In the genomic region with DNA sequence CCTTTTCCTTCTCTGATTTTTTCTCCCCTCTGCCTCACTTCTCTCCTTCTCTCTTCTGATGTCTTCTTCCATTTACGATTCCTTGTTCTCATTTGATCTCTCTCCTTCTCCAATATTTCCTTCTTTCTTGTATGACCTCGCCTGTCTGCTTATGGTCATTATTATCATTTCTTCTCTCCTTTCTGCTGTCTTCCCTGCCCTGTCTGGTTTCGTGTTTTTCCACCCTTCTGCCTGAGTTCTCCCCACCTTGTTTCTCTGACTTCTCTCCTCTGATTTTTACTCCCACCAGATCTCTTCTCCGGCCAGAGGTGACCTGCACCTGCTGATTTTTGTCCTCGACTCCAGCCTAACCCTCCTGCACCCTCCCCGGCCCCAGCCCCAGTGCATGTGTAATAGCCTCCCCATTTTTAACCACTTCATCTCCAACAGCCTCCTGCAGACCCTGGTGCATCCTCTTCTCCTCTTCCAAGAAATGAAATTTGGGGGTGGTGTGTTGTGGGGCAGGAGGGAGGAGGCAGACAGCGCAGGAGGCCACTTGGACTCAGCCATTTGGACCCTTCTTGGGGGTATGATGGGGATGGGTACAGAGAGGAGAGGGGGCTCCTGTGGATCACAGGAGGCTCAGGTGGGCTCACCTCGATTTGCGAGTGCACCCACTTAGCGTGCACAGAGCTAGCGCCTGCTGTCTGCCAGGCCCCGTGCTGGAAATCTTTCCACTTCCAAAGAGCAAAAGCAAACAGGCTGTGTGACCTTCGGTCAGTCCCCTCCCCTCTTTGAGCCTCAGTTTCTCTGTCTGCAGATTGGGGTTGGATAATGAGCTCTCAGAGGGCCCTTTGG, we compare ENCODE assay signal across 8 cellular contexts. TPM values are rescaled to one million over a fixed set of nuclear protein-coding genes. Genes with fewer than 3 reads are reported as not detected.
DNase-seq lines count a peak whose midpoint lies in the region; ATAC-seq and TF ChIP-seq lines count a peak whose summit lies in the region.

No MANE protein-coding gene starts in this region.

- peaks cover 7% of the 10 kb centered on the region for H3K4me1 ChIP-seq in fibroblast of lung (ENCODE audit: control insufficient read depth, extremely low read depth, insufficient read depth, low read length)
- H3K4me1 ChIP-seq in parathyroid adenoma = peaks cover 5% of the 10 kb centered on the region

- POLR2A ChIA-PET in CD4-positive, alpha-beta T cell (lab: Charles Lee) = no interaction called here

- no peak for ATAC-seq in CD4-positive, alpha-beta T cell (ENCODE audit: poor library complexity)

- no peak overlapping the region for H2AFZ ChIP-seq in fibroblast of lung (ENCODE audit: low read length)
- peak overlapping the region; percentile 56 for H2AFZ ChIP-seq in parathyroid adenoma

- no peaks in the 10 kb centered on the region for H3K36me3 ChIP-seq in SK-N-MC (ENCODE audit: insufficient read depth, low read length)
- peaks cover 27% of the 10 kb centered on the region for H3K36me3 ChIP-seq in fibroblast of lung (ENCODE audit: control insufficient read depth, insufficient read depth, low read length)
- no peaks in the 10 kb centered on the region for H3K36me3 ChIP-seq in parathyroid adenoma (ENCODE audit: control insufficient read depth, insufficient read depth, low read length)
- no peaks in the 10 kb centered on the region for H3K36me3 ChIP-seq in MG63

- no peaks in the 10 kb centered on the region for H4K20me1 ChIP-seq in fibroblast of lung (ENCODE audit: control insufficient read depth, extremely low read depth, insufficient read depth, low read length)

- H3K9ac ChIP-seq in SK-N-MC (ENCODE audit: insufficient read length) (peak overlapping the region; percentile 16), fibroblast of lung (ENCODE audit: insufficient read depth, low read length) (no peak overlapping the region), parathyroid adenoma (no peak overlapping the region)

- H3K27me3 ChIP-seq in CD4-positive, alpha-beta T cell (ENCODE audit: control insufficient read depth, insufficient read depth, low read length) = peaks cover 13% of the 10 kb centered on the region
- H3K27me3 ChIP-seq in fibroblast of lung (ENCODE audit: control insufficient read depth, insufficient read depth, low read length) (no peaks in the 10 kb centered on the region), parathyroid adenoma (ENCODE audit: control insufficient read depth, insufficient read depth, low read length) (no peaks in the 10 kb centered on the region), MG63 (no peaks in the 10 kb centered on the region)

- no peak for DNase-seq in CD4-positive, alpha-beta T cell
- DNase-seq in SK-N-MC (ENCODE audit: low read depth, low spot score) = no peak
- no peak for DNase-seq in fibroblast of lung (ENCODE audit: low read depth in 2 of 2)
- DNase-seq in SK-N-DZ (ENCODE audit: low spot score) = no peak
- DNase-seq in MG63 = no peak
- no peak for DNase-seq in SW 1271 (lab: John Stamatoyannopoulos, UW)
- no peak for DNase-seq in ureter (ENCODE audit: low spot score)

- H3K4me1 Mint-ChIP-seq in CD4-positive, alpha-beta T cell (ENCODE audit: low read depth) = peaks cover 17% of the 10 kb centered on the region

- H3K79me2 ChIP-seq in fibroblast of lung (ENCODE audit: control insufficient read depth, insufficient read depth, low read length) (peaks cover 3% of the 10 kb centered on the region), parathyroid adenoma (no peaks in the 10 kb centered on the region)

- peak overlapping the region; percentile 75 for H3K4me2 ChIP-seq in fibroblast of lung (ENCODE audit: extremely low read depth, insufficient read depth, low read length)
- peak overlapping the region; percentile 21 for H3K4me2 ChIP-seq in parathyroid adenoma (ENCODE audit: low read length)

- intact Hi-C loops in CD4-positive, alpha-beta T cell (cut with DNase I, micrococcal nuclease) = no loop called here

- CTCF ChIA-PET in CD4-positive, alpha-beta T cell (lab: Charles Lee) = no interaction called here

- H3K27ac Mint-ChIP-seq in CD4-positive, alpha-beta T cell = no peak overlapping the region

- H3K4me3 ChIP-seq in SK-N-MC (peak overlapping the region; percentile 74), fibroblast of lung (replicated peaks in 1 of 4; ENCODE audit: control extremely low read depth in 1 of 4, insufficient read depth in 1 of 4, low read depth in 3 of 4, low read length in 4 of 4) (peak overlapping the region; percentile 35 to 57 (median 37)), parathyroid adenoma (ENCODE audit: low read depth, low read length) (peak overlapping the region; percentile 47), MG63 (no peak overlapping the region)

- H3K9me3 ChIP-seq in CD4-positive, alpha-beta T cell (ENCODE audit: control insufficient read depth, low read length) = no peaks in the 10 kb centered on the region
- H3K9me3 ChIP-seq in SK-N-MC (ENCODE audit: low read depth, low read length) (no peaks in the 10 kb centered on the region), fibroblast of lung (ENCODE audit: control insufficient read depth, insufficient read depth, low read depth, low read length) (no peaks in the 10 kb centered on the region), parathyroid adenoma (ENCODE audit: control insufficient read depth, low read length) (no peaks in the 10 kb centered on the region), MG63 (no peaks in the 10 kb centered on the region)

- no peak for TF ChIP-seq CTCF in CD4-positive, alpha-beta T cell (IDR thresholded peaks at IDR 0.05)
- TF ChIP-seq CTCF in fibroblast of lung (conservative IDR thresholded peaks at IDR 0.05 in 1 of 2, IDR thresholded peaks at IDR 0.05 in 1 of 2; ENCODE audit: low read depth in 1 of 2, low read length in 2 of 2) = no peak
- no peak for TF ChIP-seq CTCF in parathyroid adenoma (IDR thresholded peaks at IDR 0.05)

- peaks cover 24% of the 10 kb centered on the region for H3K27me3 Mint-ChIP-seq in CD4-positive, alpha-beta T cell

- H3K9me3 Mint-ChIP-seq in CD4-positive, alpha-beta T cell = no peaks in the 10 kb centered on the region

- peak overlapping the region; percentile 84 for H3K4me3 Mint-ChIP-seq in CD4-positive, alpha-beta T cell

- H3K27ac ChIP-seq in CD4-positive, alpha-beta T cell (ENCODE audit: low read depth, low read length) = no peak overlapping the region
- H3K27ac ChIP-seq in SK-N-MC = no peak overlapping the region
- peak overlapping the region; percentile 27 for H3K27ac ChIP-seq in fibroblast of lung (ENCODE audit: insufficient read depth, low read length)
- H3K27ac ChIP-seq in parathyroid adenoma = peak overlapping the region; percentile 54

- no peaks in the 10 kb centered on the region for H3K36me3 Mint-ChIP-seq in CD4-positive, alpha-beta T cell (ENCODE audit: low read depth)

RNA-seq across cellular contexts. Expression of gene GSN, which starts 32.5 kb away (rescaled TPM):
- total RNA-seq in CD4-positive, alpha-beta T cell = 1 to 10 TPM; 2.6 to 2.7 TPM
- 326 and 588 TPM in 2 replicates for total RNA-seq in fibroblast of lung
- polyA plus RNA-seq in fibroblast of lung = 388 and 432 TPM in 2 replicates
- 328 and 371 TPM in 2 replicates for polyA plus RNA-seq in fibroblast of lung (2012)
- polyA minus RNA-seq in fibroblast of lung (ENCODE audit: low replicate concordance) = 613 and 774 TPM in 2 replicates
- 0.10 and 1.2 TPM in 2 replicates for polyA plus RNA-seq in SK-N-DZ (2014; cell fraction: cytosol; rRNA removed)
- polyA plus RNA-seq in SK-N-DZ (2014; cell fraction: nucleus; rRNA removed) = 0.72 and 2.9 TPM in 2 replicates
- total RNA-seq in MG63 (2014; rRNA removed; shearing (Covaris generic); ENCODE audit: low replicate concordance) = 59.8 and 75.0 TPM in 2 replicates
- 510 TPM for total RNA-seq in ureter

Comparison
In these comparisons a context has a peak if more than half of its experiments do, and no peak if none do; other contexts are left out.
1. H3K27ac ChIP-seq: peak in fibroblast of lung (single experiment) and parathyroid adenoma (single experiment); none in CD4-positive, alpha-beta T cell (single experiment) and SK-N-MC (single experiment).
2. RNA of gene GSN, which starts 32.5 kb away (total RNA-seq): 326 to 588 TPM in fibroblast of lung, 510 TPM in ureter (single experiment) and 59.8 to 75.0 TPM in MG63; 2.6 to 2.7 TPM in CD4-positive, alpha-beta T cell; every median in the first group is over 10 times any median in the second.